8 cellular contexts compared by ENCODE assay signal in the genomic region with DNA sequence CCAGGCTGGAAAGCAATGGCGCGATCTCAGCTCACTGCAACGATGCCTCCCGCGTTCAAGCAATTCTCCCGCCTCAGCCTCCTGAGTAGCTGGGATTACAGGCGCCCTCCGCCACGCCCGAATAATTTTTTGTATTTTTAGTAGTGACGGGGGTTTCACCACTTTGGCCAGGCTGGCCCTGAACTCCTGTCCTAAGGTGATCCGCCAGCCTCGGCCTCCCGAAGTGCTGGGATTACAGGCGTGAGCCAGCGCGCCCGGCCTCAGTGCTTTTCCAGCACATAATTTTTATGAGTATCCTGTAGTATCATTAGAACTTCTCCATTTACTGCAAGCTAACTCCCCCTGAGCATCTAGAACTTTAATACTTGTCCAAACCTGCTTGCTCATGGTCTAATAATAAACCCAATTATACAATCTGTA. TPM values are rescaled to one million over a fixed set of nuclear protein-coding genes. Genes with fewer than 3 reads are reported as not detected.
DNase-seq lines count a peak whose midpoint lies in the region; ATAC-seq and TF ChIP-seq lines count a peak whose summit lies in the region.

No MANE protein-coding gene starts in this region.

- no peak for DNase-seq in SK-N-MC (ENCODE audit: low read depth, low spot score)
- no peak for DNase-seq in fibroblast of mammary gland (ENCODE audit: low read depth)
- DNase-seq in prostate gland (ENCODE audit: low spot score) = peak; percentile 9
- DNase-seq in AML-193 (lab: John Stamatoyannopoulos, UW) = no peak
- DNase-seq in left lobe of liver (ENCODE audit: low spot score) = no peak

- TF ChIP-seq POLR2A in prostate gland (IDR thresholded peaks at IDR 0.05) = no peak

- H3K9me3 ChIP-seq in SK-N-MC (ENCODE audit: low read depth, low read length) (no peaks in the 10 kb centered on the region), prostate gland (no peaks in the 10 kb centered on the region)

- H3K27ac ChIP-seq in SK-N-MC = peak overlapping the region; percentile 87
- H3K27ac ChIP-seq in prostate gland = peak overlapping the region; percentile 87 to 96

- ATAC-seq in HG03442 (IDR thresholded peaks at IDR 0.05; ENCODE audit: unreplicated experiment) (no peak), HG03571 (IDR thresholded peaks at IDR 0.05; ENCODE audit: unreplicated experiment) (no peak), left lobe of liver (no peak)

- peak overlapping the region; percentile 95 for H3K9ac ChIP-seq in SK-N-MC (ENCODE audit: insufficient read length)

- no peaks in the 10 kb centered on the region for H3K4me1 ChIP-seq in prostate gland (replicated peaks)

- intact Hi-C loops in prostate gland (cut with DNase I) = loop anchor here (5.0 to 10.0 kb wide), 2 partner anchors 50 to 147 kb away; no protein-coding TSS in a partner anchor

- H3K4me3 ChIP-seq in GM08714 (ENCODE audit: low read length) (peak overlapping the region; percentile 96), SK-N-MC (peak overlapping the region; percentile 88), fibroblast of mammary gland (ENCODE audit: control insufficient read depth, low read depth, low read length) (peak overlapping the region; percentile 46), prostate gland (peak overlapping the region; percentile 67 to 100)

- WGBS in prostate gland = 52% methylated on average over 18 of the region's 18 CpGs

- no peaks in the 10 kb centered on the region for H3K27me3 ChIP-seq in prostate gland (replicated peaks; ENCODE audit: insufficient read depth)

- H3K36me3 ChIP-seq in SK-N-MC (ENCODE audit: insufficient read depth, low read length) (peaks cover 19% of the 10 kb centered on the region), prostate gland (no peaks in the 10 kb centered on the region)

- TF ChIP-seq CTCF in fibroblast of mammary gland (conservative IDR thresholded peaks at IDR 0.05; ENCODE audit: control insufficient read depth, insufficient read depth, low read depth, low read length) (no peak), prostate gland (IDR thresholded peaks at IDR 0.05) (no peak)

RNA-seq across cellular contexts. Expression of a gene that starts 1.8 kb away (rescaled TPM):
- total RNA-seq in prostate gland (10 to 100 TPM; 54.1 to 59.3 TPM), left lobe of liver (37.8 TPM)

Comparison
In these comparisons a context has a peak if more than half of its experiments do, and no peak if none do; other contexts are left out.
1. H3K4me3 ChIP-seq: peak in every context shown above with its lines; median percentile 96 in GM08714; 88 in SK-N-MC; 84 in prostate gland; 46 in fibroblast of mammary gland.